ENCODE assay signal across 19 cellular contexts in genomic region chr1:59427784-59428183, GRCh38.
DNase-seq lines count a peak whose midpoint lies in the region; ATAC-seq and TF ChIP-seq lines count a peak whose summit lies in the region.
"Had no signal": no experiment of that assay in that cellular context is flagged by ENCODE, and none has a peak within 500 bp of the region (broad histone marks: within the 10 kb centered on the region; RNA-seq: fewer than 3 reads in every experiment).

No MANE protein-coding gene starts in this region.

- POLR2A ChIA-PET in HEK293 (lab: Yijun Ruan, JAX) (interaction anchor here (1.2 kb wide), 1 partner anchor 16 kb away, joined by 3 read pairs; no protein-coding TSS in a partner anchor), PC-9 (lab: Charles Lee; ENCODE audit: unreplicated experiment) (interaction anchor here (0.5 to 1.3 kb wide), 2 partner anchors 514 to 645 kb away, joined by 4 to 7 read pairs; partner anchors contain the start of gene JUN)

- H3K27ac ChIP-seq in HEK293 (ENCODE audit: extremely low read depth, low read depth, low read length) (no peak overlapping the region), PC-9 (peak overlapping the region; percentile 76), foreskin keratinocyte (peak overlapping the region; percentile 26)
- H3K27ac ChIP-seq: neural progenitor cell, SK-N-MC, upper lobe of right lung had no signal

- peaks cover 25% of the 10 kb centered on the region for H3F3A ChIP-seq in PC-9 (ENCODE audit: insufficient read depth, low read depth)

- no peak overlapping the region for H3K9ac ChIP-seq in skeletal muscle satellite cell (ENCODE audit: low read depth, low read length)
- H3K9ac ChIP-seq: neural progenitor cell had no signal

- H3K27me3 ChIP-seq in PC-9 (ENCODE audit: insufficient read depth, low read depth) (no peaks in the 10 kb centered on the region), foreskin keratinocyte (no peaks in the 10 kb centered on the region), skeletal muscle satellite cell (ENCODE audit: control insufficient read depth, insufficient read depth, low read length) (no peaks in the 10 kb centered on the region)
- H3K27me3 ChIP-seq: neural progenitor cell, upper lobe of right lung had no signal

- H3K4me3 ChIP-seq in HEK293 (ENCODE audit: low read depth, low read length) (no peak overlapping the region), PC-9 (peak overlapping the region; percentile 31; the same call in 1 of the 2 replicates), skeletal muscle satellite cell (ENCODE audit: low read length) (no peak overlapping the region)
- H3K4me3 ChIP-seq: neural progenitor cell, SK-N-MC, upper lobe of right lung had no signal

- CTCF ChIA-PET in HEK293 (lab: Yijun Ruan, JAX), result interaction anchor here (0.6 to 1.1 kb wide), 2 partner anchors 21 to 132 kb away, joined by 3 read pairs; no protein-coding TSS in a partner anchor
- CTCF ChIA-PET in PC-9 (lab: Charles Lee), result interaction anchor here (0.5 kb wide), 1 partner anchor 61 kb away, joined by 4 read pairs; no protein-coding TSS in a partner anchor

- H4K20me1 ChIP-seq in PC-9 (ENCODE audit: insufficient read depth), result no peaks in the 10 kb centered on the region

- TF ChIP-seq CTCF in HEK293 (tag by site-specific recombination; IDR thresholded peaks at IDR 0.05) (no peak), PC-9 (conservative IDR thresholded peaks at IDR 0.05) (no peak), foreskin keratinocyte (conservative IDR thresholded peaks at IDR 0.05) (no peak)

- DNase-seq in PC-9 (no peak), foreskin keratinocyte (no peak)
- no peak for DNase-seq in activated effector memory CD4-positive, alpha-beta T cell treated with anti-CD3 and anti-CD28 coated beads, Interleukin-2, amount 50 U/mL, for 16 hours
- DNase-seq: activated CD4-positive, alpha-beta T cell treated with anti-CD3 and anti-CD28 coated beads for 36 hours; amygdala; DMS79; effector CD4-positive, alpha-beta T cell; NCI-H146; NCI-H446; NCI-H774; stimulated activated CD4-positive, alpha-beta T cell treated with anti-CD3 and anti-CD28 coated beads, Interleukin-4, amount 100 ng/mL, for 24 hours; T-helper 2 cell; upper lobe of right lung had no signal

- H3K9me3 ChIP-seq in HEK293 (ENCODE audit: control insufficient read depth, insufficient read depth, low read depth, low read length) (no peaks in the 10 kb centered on the region), PC-9 (ENCODE audit: insufficient read depth, low read depth) (0 out of 2 replicates have a peak, but pooled peaks cover 3% of the 10 kb centered on the region), skeletal muscle satellite cell (replicated peaks; ENCODE audit: low read length) (no peaks in the 10 kb centered on the region)
- H3K9me3 ChIP-seq: upper lobe of right lung had no signal

- H3K9me2 ChIP-seq in PC-9 (ENCODE audit: insufficient read depth), result no peaks in the 10 kb centered on the region

- H3K4me1 ChIP-seq in HEK293 (ENCODE audit: control insufficient read depth, insufficient read depth, low read length) (no peaks in the 10 kb centered on the region), PC-9 (replicated peaks; ENCODE audit: insufficient read depth) (peaks cover 51% of the 10 kb centered on the region), foreskin keratinocyte (peaks cover 22% of the 10 kb centered on the region), skeletal muscle satellite cell (ENCODE audit: control insufficient read depth, insufficient read depth, low read length) (peaks cover 32% of the 10 kb centered on the region)
- H3K4me1 ChIP-seq: neural progenitor cell had no signal

- no peaks in the 10 kb centered on the region for H3K36me3 ChIP-seq in HEK293 (ENCODE audit: control insufficient read depth in 2 of 2, insufficient read depth in 1 of 2, low read length in 2 of 2)
- no peaks in the 10 kb centered on the region for H3K36me3 ChIP-seq in PC-9 (ENCODE audit: low read depth)
- H3K36me3 ChIP-seq in skeletal muscle satellite cell (ENCODE audit: insufficient read depth, low read length), result no peaks in the 10 kb centered on the region
- H3K36me3 ChIP-seq: neural progenitor cell, upper lobe of right lung had no signal

- no peaks in the 10 kb centered on the region for H3K79me2 ChIP-seq in PC-9 (ENCODE audit: low read depth)

- H2AFZ ChIP-seq in PC-9, result no peak overlapping the region; the same call in 1 of the 2 replicates
- H2AFZ ChIP-seq: neural progenitor cell had no signal

- peak overlapping the region; percentile 77 for H3K4me2 ChIP-seq in PC-9
- H3K4me2 ChIP-seq in skeletal muscle satellite cell (ENCODE audit: low read length), result peak overlapping the region; percentile 32
- H3K4me2 ChIP-seq: neural progenitor cell had no signal

- intact Hi-C loops in PC-9 (cut with micrococcal nuclease; ENCODE audit: unreplicated experiment), result loop anchor here (1.0 to 10.0 kb wide), 8 partner anchors 53 to 643 kb away; partner anchors contain the start of genes FGGY and JUN

- BruUV-seq in PC-9 (replicated peaks; lab: Mats Ljungman, UMichigan), result no TSS peak

- ATAC-seq in foreskin keratinocyte, result no peak
- ATAC-seq in GM18498 (IDR thresholded peaks at IDR 0.05; ENCODE audit: unreplicated experiment), result no peak
- ATAC-seq in GM18502 (IDR thresholded peaks at IDR 0.05; ENCODE audit: poor library complexity, unreplicated experiment), result no peak
- ATAC-seq: activated CD4-positive, alpha-beta T cell treated with anti-CD3 and anti-CD28 coated beads for 36 hours; upper lobe of right lung had no signal

TF ChIP-seq in HEK293, 187 proteins besides CTCF, POLR2A, EP300 and RAD21:
- no peak for TF ChIP-seq ZBTB10 (tag by site-specific recombination; IDR thresholded peaks at IDR 0.05)
- TF ChIP-seq, protein P1, sequence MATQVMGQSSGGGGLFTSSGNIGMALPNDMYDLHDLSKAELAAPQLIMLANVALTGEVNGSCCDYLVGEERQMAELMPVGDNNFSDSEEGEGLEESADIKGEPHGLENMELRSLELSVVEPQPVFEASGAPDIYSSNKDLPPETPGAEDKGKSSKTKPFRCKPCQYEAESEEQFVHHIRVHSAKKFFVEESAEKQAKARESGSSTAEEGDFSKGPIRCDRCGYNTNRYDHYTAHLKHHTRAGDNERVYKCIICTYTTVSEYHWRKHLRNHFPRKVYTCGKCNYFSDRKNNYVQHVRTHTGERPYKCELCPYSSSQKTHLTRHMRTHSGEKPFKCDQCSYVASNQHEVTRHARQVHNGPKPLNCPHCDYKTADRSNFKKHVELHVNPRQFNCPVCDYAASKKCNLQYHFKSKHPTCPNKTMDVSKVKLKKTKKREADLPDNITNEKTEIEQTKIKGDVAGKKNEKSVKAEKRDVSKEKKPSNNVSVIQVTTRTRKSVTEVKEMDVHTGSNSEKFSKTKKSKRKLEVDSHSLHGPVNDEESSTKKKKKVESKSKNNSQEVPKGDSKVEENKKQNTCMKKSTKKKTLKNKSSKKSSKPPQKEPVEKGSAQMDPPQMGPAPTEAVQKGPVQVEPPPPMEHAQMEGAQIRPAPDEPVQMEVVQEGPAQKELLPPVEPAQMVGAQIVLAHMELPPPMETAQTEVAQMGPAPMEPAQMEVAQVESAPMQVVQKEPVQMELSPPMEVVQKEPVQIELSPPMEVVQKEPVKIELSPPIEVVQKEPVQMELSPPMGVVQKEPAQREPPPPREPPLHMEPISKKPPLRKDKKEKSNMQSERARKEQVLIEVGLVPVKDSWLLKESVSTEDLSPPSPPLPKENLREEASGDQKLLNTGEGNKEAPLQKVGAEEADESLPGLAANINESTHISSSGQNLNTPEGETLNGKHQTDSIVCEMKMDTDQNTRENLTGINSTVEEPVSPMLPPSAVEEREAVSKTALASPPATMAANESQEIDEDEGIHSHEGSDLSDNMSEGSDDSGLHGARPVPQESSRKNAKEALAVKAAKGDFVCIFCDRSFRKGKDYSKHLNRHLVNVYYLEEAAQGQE (tag by site-specific recombination; IDR thresholded peaks at IDR 0.05), result 0 out of 2 replicates have a peak, but pooled peaks have one; percentile 45
- TF ChIP-seq ZNF350 (tag by site-specific recombination; IDR thresholded peaks at IDR 0.05), result no peak
